1 cellular context compared by ENCODE assay signal in genomic region chr10:11684717-11685645, GRCh38.
TF ChIP-seq lines count a peak whose summit lies in the region.

No MANE protein-coding gene starts in this region.

TF ChIP-seq in IMR-90, 13 proteins besides CTCF, POLR2A, EP300 and RAD21:
- no peak for TF ChIP-seq MXI1 (IDR thresholded peaks at IDR 0.05; ENCODE audit: borderline replicate concordance, low read depth, low read length)
- TF ChIP-seq, protein P1, sequence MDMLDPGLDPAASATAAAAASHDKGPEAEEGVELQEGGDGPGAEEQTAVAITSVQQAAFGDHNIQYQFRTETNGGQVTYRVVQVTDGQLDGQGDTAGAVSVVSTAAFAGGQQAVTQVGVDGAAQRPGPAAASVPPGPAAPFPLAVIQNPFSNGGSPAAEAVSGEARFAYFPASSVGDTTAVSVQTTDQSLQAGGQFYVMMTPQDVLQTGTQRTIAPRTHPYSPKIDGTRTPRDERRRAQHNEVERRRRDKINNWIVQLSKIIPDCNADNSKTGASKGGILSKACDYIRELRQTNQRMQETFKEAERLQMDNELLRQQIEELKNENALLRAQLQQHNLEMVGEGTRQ (IDR thresholded peaks at IDR 0.05; ENCODE audit: low read depth, low read length): no peak
- TF ChIP-seq NFE2L2 (IDR thresholded peaks at IDR 0.05; ENCODE audit: low read depth, low read length): peak; percentile 58; the same call in 1 of the 2 replicates
- TF ChIP-seq RFX5 (IDR thresholded peaks at IDR 0.05; ENCODE audit: low read depth, low read length): no peak
- TF ChIP-seq CHD1 (IDR thresholded peaks at IDR 0.05; ENCODE audit: low read depth, low read length): no peak
- TF ChIP-seq MAZ (IDR thresholded peaks at IDR 0.05; ENCODE audit: borderline replicate concordance, low read depth, low read length): no peak
- TF ChIP-seq RCOR1 (IDR thresholded peaks at IDR 0.05; ENCODE audit: insufficient replicate concordance, low read length): no peak
- no peak for TF ChIP-seq ELK1 (IDR thresholded peaks at IDR 0.05; ENCODE audit: borderline replicate concordance, low read depth, low read length)
- no peak for TF ChIP-seq CEBPB (IDR thresholded peaks at IDR 0.05; ENCODE audit: low read depth, low read length)
- peak; percentile 14; the same call in 1 of the 2 replicates for TF ChIP-seq BHLHE40 (IDR thresholded peaks at IDR 0.05; ENCODE audit: low read depth, low read length)
- TF ChIP-seq MAFK (IDR thresholded peaks at IDR 0.05; ENCODE audit: low read depth, low read length): no peak
- TF ChIP-seq SMC3 (IDR thresholded peaks at IDR 0.05; ENCODE audit: low read depth, low read length): no peak
- peak; percentile 79 for TF ChIP-seq FOS (IDR thresholded peaks at IDR 0.05; ENCODE audit: low read depth, low read length)
TF ChIP-seq in IMR-90: peak in this region for 3.
